In the genomic region with DNA sequence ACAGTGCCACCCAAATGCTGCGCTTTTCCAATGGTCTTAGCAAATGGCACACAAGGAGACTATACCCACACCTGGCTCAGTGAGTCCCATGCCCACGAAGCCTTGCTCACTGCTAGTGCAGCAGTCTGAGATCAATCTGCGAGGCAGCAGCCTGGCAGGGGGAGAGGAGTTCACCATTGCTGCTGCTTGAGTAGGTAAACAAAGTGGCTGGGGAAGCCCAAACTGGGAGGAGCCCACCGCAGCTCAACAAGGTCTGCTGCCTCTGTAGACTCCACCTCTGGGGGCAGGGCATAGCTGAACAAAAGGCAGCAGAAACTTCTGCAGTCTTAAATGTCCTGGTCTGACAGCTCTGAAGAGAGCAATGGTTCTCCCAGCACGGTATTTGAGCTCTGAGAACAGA, we compare ENCODE assay signal across 33 cellular contexts.
"Had no signal": no experiment of that assay in that cellular context is flagged by ENCODE, and none has a peak within 500 bp of the region (broad histone marks: within the 10 kb centered on the region; RNA-seq: fewer than 3 reads in every experiment).

No MANE protein-coding gene starts in this region.

- H3K36me3 ChIP-seq: brain microvascular endothelial cell had no signal

- H3K4me3 ChIP-seq: PC-9 had no signal

- ATAC-seq: activated CD8-positive, alpha-beta memory T cell treated with anti-CD3 and anti-CD28 coated beads, Interleukin-2, amount 10 ng/mL, durations not matched to agents 7 days and 5 days had no signal

- H3K27ac Mint-ChIP-seq: activated CD4-positive, alpha-beta memory T cell treated with anti-CD3 and anti-CD28 coated beads, Interleukin-2, amount 10 ng/mL, durations not matched to agents 7 days and 5 days; activated CD8-positive, alpha-beta memory T cell treated with anti-CD3 and anti-CD28 coated beads, Interleukin-2, amount 10 ng/mL, durations not matched to agents 7 days and 5 days; activated naive CD8-positive, alpha-beta T cell treated with anti-CD3 and anti-CD28 coated beads for 36 hours had no signal

- FAIRE-seq: RCC 7860 had no signal

- H2AFZ ChIP-seq: PC-9 had no signal

- H3K4me2 ChIP-seq: PC-9 had no signal

- H3K27me3 Mint-ChIP-seq: activated CD4-positive, alpha-beta memory T cell treated with anti-CD3 and anti-CD28 coated beads, Interleukin-2, amount 10 ng/mL, durations not matched to agents 7 days and 5 days; activated CD8-positive, alpha-beta memory T cell treated with anti-CD3 and anti-CD28 coated beads, Interleukin-2, amount 10 ng/mL, durations not matched to agents 7 days and 5 days; activated naive CD8-positive, alpha-beta T cell treated with anti-CD3 and anti-CD28 coated beads for 36 hours had no signal

- H3K4me3 Mint-ChIP-seq: activated CD4-positive, alpha-beta memory T cell treated with anti-CD3 and anti-CD28 coated beads, Interleukin-2, amount 10 ng/mL, durations not matched to agents 7 days and 5 days; activated CD8-positive, alpha-beta memory T cell treated with anti-CD3 and anti-CD28 coated beads, Interleukin-2, amount 10 ng/mL, durations not matched to agents 7 days and 5 days; activated naive CD8-positive, alpha-beta T cell treated with anti-CD3 and anti-CD28 coated beads for 36 hours had no signal

- H3K36me3 Mint-ChIP-seq: activated CD8-positive, alpha-beta memory T cell treated with anti-CD3 and anti-CD28 coated beads, Interleukin-2, amount 10 ng/mL, durations not matched to agents 7 days and 5 days; activated naive CD8-positive, alpha-beta T cell treated with anti-CD3 and anti-CD28 coated beads for 36 hours had no signal

- H3K27me3 ChIP-seq: brain microvascular endothelial cell had no signal

- H3K27ac ChIP-seq: brain microvascular endothelial cell, PC-9, RWPE1, VCaP had no signal

- DNase-seq: activated CD4-positive, alpha-beta memory T cell treated with anti-CD3 and anti-CD28 coated beads, Interleukin-2, amount 10 ng/mL, durations not matched to agents 7 days and 5 days; activated CD4-positive, alpha-beta T cell treated with anti-CD3 and anti-CD28 coated beads for 1 hour; activated CD4-positive, alpha-beta T cell treated with anti-CD3 and anti-CD28 coated beads for 48 hours; activated CD4-positive, CD25-positive, alpha-beta regulatory T cell; activated CD8-positive, alpha-beta memory T cell treated with anti-CD3 and anti-CD28 coated beads for 24 hours; activated CD8-positive, alpha-beta memory T cell treated with anti-CD3 and anti-CD28 coated beads, Interleukin-2, amount 10 ng/mL, durations not matched to agents 7 days and 5 days; activated CD8-positive, alpha-beta memory T cell treated with anti-CD3 and anti-CD28 coated beads, Interleukin-2, amount 50 U/mL, for 48 hours; activated effector memory CD4-positive, alpha-beta T cell treated with anti-CD3 and anti-CD28 coated beads, Interleukin-2, amount 50 U/mL, for 16 hours; activated naive CD4-positive, alpha-beta T cell; activated naive CD4-positive, alpha-beta T cell treated with anti-CD3 and anti-CD28 coated beads, Interleukin-2, amount 50 U/mL, for 16 hours; activated naive CD8-positive, alpha-beta T cell treated with anti-CD3 and anti-CD28 coated beads for 36 hours; activated T-cell treated with anti-CD3 and anti-CD28 coated beads, Interleukin-2, amount 50 U/mL, for 48 hours; amniotic stem cell; brain microvascular endothelial cell; central memory CD4-positive, alpha-beta T cell; KG1; MM.1S; MV-4-11; NCI-H1092; NCI-H1436 treated with DMSO at 0.1 percent for 48 hours; NCI-H1694 treated with DMSO at 0.1 percent for 48 hours; NCI-H2029; NCI-H510A; NCI-H526; PC-9; Right ventricle myocardium superior; SW 1271; T-helper 1 cell; T-helper 2 cell; T-helper 9 cell had no signal

- H3K4me1 Mint-ChIP-seq: activated CD4-positive, alpha-beta memory T cell treated with anti-CD3 and anti-CD28 coated beads, Interleukin-2, amount 10 ng/mL, durations not matched to agents 7 days and 5 days; activated CD8-positive, alpha-beta memory T cell treated with anti-CD3 and anti-CD28 coated beads, Interleukin-2, amount 10 ng/mL, durations not matched to agents 7 days and 5 days; activated naive CD8-positive, alpha-beta T cell treated with anti-CD3 and anti-CD28 coated beads for 36 hours had no signal
